In genomic region chr16:73060216-73060615, GRCh38 we compare ENCODE assay signal across 15 cellular contexts. TPM values are rescaled to one million over a fixed set of nuclear protein-coding genes. Genes with fewer than 3 reads are reported as not detected.
DNase-seq lines count a peak whose midpoint lies in the region; ATAC-seq, FAIRE-seq and TF ChIP-seq lines count a peak whose summit lies in the region.
"Had no signal": no experiment of that assay in that cellular context is flagged by ENCODE, and none has a peak within 500 bp of the region (broad histone marks: within the 10 kb centered on the region; RNA-seq: fewer than 3 reads in every experiment).

No MANE protein-coding gene starts in this region.

- DNase-seq in HepG2 (ENCODE audit: low spot score) (no peak), right lobe of liver (no peak), endodermal cell (peak; percentile 42), aorta (no peak), left colon (no peak)
- DNase-seq: activated CD4-positive, alpha-beta T cell treated with anti-CD3 and anti-CD28 coated beads for 4 hours; GF-D8; NCI-H226 had no signal

- peaks cover 21% of the 10 kb centered on the region for H3K79me2 ChIP-seq in HepG2 (ENCODE audit: insufficient read depth, low read length)

- H4K20me1 ChIP-seq in HepG2 (ENCODE audit: insufficient read depth, low read length) = no peaks in the 10 kb centered on the region

- peaks cover 24% of the 10 kb centered on the region for H3K4me1 Mint-ChIP-seq in endodermal cell

- peak; percentile 12 for FAIRE-seq in HepG2 (lab: Jason Lieb, UNC)
- FAIRE-seq: K562 had no signal

- H3K4me3 ChIP-seq in HepG2 (replicated peaks in 1 of 3; ENCODE audit: insufficient read depth in 1 of 3, low read depth in 2 of 3, low read length in 3 of 3) (no peak overlapping the region), right lobe of liver (no peak overlapping the region), endodermal cell (ENCODE audit: low read length) (no peak overlapping the region), neuron (ENCODE audit: low read length) (peak overlapping the region; percentile 89), aorta (ENCODE audit: low read length in 2 of 2) (peak overlapping the region; percentile 77 to 100)
- H3K4me3 ChIP-seq: K562, SJSA1 had no signal

- ATAC-seq in HepG2 = no peak
- no peak for ATAC-seq in right lobe of liver
- ATAC-seq in aorta (ENCODE audit: low FRiP score) = no peak
- no peak for ATAC-seq in left colon
- no peak for ATAC-seq in GM21526 (IDR thresholded peaks at IDR 0.05; ENCODE audit: low FRiP score, unreplicated experiment)
- ATAC-seq in HG03139 (IDR thresholded peaks at IDR 0.05; ENCODE audit: unreplicated experiment) = no peak
- ATAC-seq: K562 had no signal

- WGBS in HepG2 (ENCODE audit: low lambda C conversion rate) = 46% methylated on average over 7 of the region's 7 CpGs
- WGBS in right lobe of liver (ENCODE audit: insufficient coverage, low coverage, low lambda C conversion rate, missing lambda C conversion rate) = 12% methylated on average over 7 of the region's 7 CpGs
- whole genome bisulfite sequencing in endodermal cell (ENCODE audit: insufficient coverage in 1 of 2, insufficient read length in 1 of 2), 2 experiments = 0 to 2% methylated on average over 4 to 6 of the region's 7 CpGs
- WGBS in aorta, 2 donors = 0 to 4% methylated on average over 7 of the region's 7 CpGs

- POLR2A ChIA-PET in HepG2 (lab: Yijun Ruan, JAX) = interaction anchor here (1.1 to 2.3 kb wide), 3 partner anchors 9 to 11 kb away, joined by 3 to 16 read pairs (median 5); no protein-coding TSS in a partner anchor

- no peak overlapping the region for H3K9ac ChIP-seq in HepG2 (ENCODE audit: insufficient read depth, low read depth, low read length)
- no peak overlapping the region for H3K9ac ChIP-seq in endodermal cell (ENCODE audit: extremely low read depth, low read length, poor library complexity, severe bottlenecking)

- TF ChIP-seq POLR2A in HepG2 (IDR thresholded peaks at IDR 0.05; ENCODE audit: insufficient read depth in 1 of 2, low read depth in 2 of 2, low read length in 2 of 2) = no peak
- TF ChIP-seq POLR2A in right lobe of liver (IDR thresholded peaks at IDR 0.05) = no peak

- intact Hi-C loops in HepG2 (cut with micrococcal nuclease; ENCODE audit: unreplicated experiment) (loop anchor here (5.0 kb wide), 1 partner anchor 102 kb away; no protein-coding TSS in a partner anchor), right lobe of liver (cut with DNase I) (no loop called here), aorta (cut with DNase I) (loop anchor here (5.0 kb wide), 2 partner anchors 112 to 273 kb away; no protein-coding TSS in a partner anchor), left colon (cut with DNase I, micrococcal nuclease) (no loop called here)

- no TSS peak for BruUV-seq in HepG2 (replicated peaks; lab: Mats Ljungman, UMichigan)

- no peak overlapping the region for H3K27ac Mint-ChIP-seq in endodermal cell
- H3K27ac Mint-ChIP-seq: B cell had no signal

- H3K27me3 Mint-ChIP-seq in endodermal cell (ENCODE audit: insufficient read depth) = peaks cover 66% of the 10 kb centered on the region

- in situ Hi-C loops in HepG2 (cut with HindIII; ENCODE audit: extremely low pct_ligation_motif_present, low pct_unique_long_range_greater_than_20kb) = loop anchor here (10.0 kb wide), 1 partner anchor 115 kb away; no protein-coding TSS in a partner anchor

- H3K9me3 Mint-ChIP-seq in endodermal cell = no peaks in the 10 kb centered on the region
- H3K9me3 Mint-ChIP-seq: dendritic cell treated with granulocyte-macrophage colony-stimulating factor and Interleukin-4, amounts not matched to agents 40 ng/mL and 50 ng/mL, for 4 days had no signal

- no peak for TF ChIP-seq EP300 in HepG2 (IDR thresholded peaks at IDR 0.05; ENCODE audit: low read depth in 2 of 2, low read length in 2 of 2)
- TF ChIP-seq EP300 in HepG2 (CRISPR knock-in tag; IDR thresholded peaks at IDR 0.05; ENCODE audit: borderline replicate concordance) = no peak

- H3K27me3 ChIP-seq in HepG2 (ENCODE audit: control insufficient read depth in 1 of 2, insufficient read depth in 2 of 2, low read length in 2 of 2) (peaks cover 0 to 6% of the 10 kb centered on the region in 2 experiments; a peak in 1 of 5 replicates), right lobe of liver (peaks cover 0 to 19% of the 10 kb centered on the region in 2 donors), endodermal cell (ENCODE audit: control insufficient read depth, insufficient read depth, low read length, poor library complexity, severe bottlenecking) (peaks cover 88% of the 10 kb centered on the region), neuron (ENCODE audit: insufficient read depth, low read length) (peaks cover 11% of the 10 kb centered on the region), aorta (ENCODE audit: control insufficient read depth in 1 of 2, insufficient read depth in 2 of 2, low read length in 1 of 2) (no peaks in the 10 kb centered on the region)
- H3K27me3 ChIP-seq: SJSA1 had no signal

- H3K36me3 Mint-ChIP-seq in endodermal cell (ENCODE audit: low read depth) = no peaks in the 10 kb centered on the region

- H3K9me3 ChIP-seq in HepG2 (ENCODE audit: low read length) = no peaks in the 10 kb centered on the region
- no peaks in the 10 kb centered on the region for H3K9me3 ChIP-seq in right lobe of liver
- no peaks in the 10 kb centered on the region for H3K9me3 ChIP-seq in endodermal cell (ENCODE audit: control insufficient read depth, low read length)
- no peaks in the 10 kb centered on the region for H3K9me3 ChIP-seq in neuron (ENCODE audit: low read length)
- no peaks in the 10 kb centered on the region for H3K9me3 ChIP-seq in aorta (ENCODE audit: control insufficient read depth, low read length)
- H3K9me3 ChIP-seq: SJSA1 had no signal

- H3K4me1 ChIP-seq in HepG2 (ENCODE audit: insufficient read depth, low read length) (peaks cover 45% of the 10 kb centered on the region), right lobe of liver (peaks cover 0 to 39% (median 21%) of the 10 kb centered on the region in 4 donors), endodermal cell (ENCODE audit: control insufficient read depth, insufficient read depth, low read length) (peaks cover 6% of the 10 kb centered on the region), neuron (ENCODE audit: insufficient read depth, low read length) (peaks cover 75% of the 10 kb centered on the region), aorta (ENCODE audit: control insufficient read depth in 1 of 2, insufficient read depth in 2 of 2, low read length in 2 of 2) (no peaks in the 10 kb centered on the region)

- H3K4me3 Mint-ChIP-seq in endodermal cell = no peak overlapping the region

- CTCF ChIA-PET in HepG2 (lab: Yijun Ruan, JAX; ENCODE audit: low intra/inter-chr PET ratio, low total read pairs) = no interaction called here

- H2AFZ ChIP-seq in HepG2 (ENCODE audit: low read length) (no peak overlapping the region), neuron (ENCODE audit: low read depth, low read length) (no peak overlapping the region)

- H3K27ac ChIP-seq in HepG2 (ENCODE audit: extremely low read length, insufficient read depth, low read length) (no peak overlapping the region), right lobe of liver (peak overlapping the region in 1 of 3 donors; percentile 27), endodermal cell (ENCODE audit: low read depth, low read length) (no peak overlapping the region), aorta (ENCODE audit: low read depth in 1 of 2, low read length in 2 of 2) (peak overlapping the region; percentile 96 to 100)
- H3K27ac ChIP-seq: SJSA1 had no signal

- no peak for TF ChIP-seq RAD21 in HepG2 (CRISPR knock-in tag; IDR thresholded peaks at IDR 0.05)

- H3K4me2 ChIP-seq in HepG2 (ENCODE audit: low read depth, low read length) = peak overlapping the region; percentile 33; the same call in 1 of the 2 replicates

- no peak for TF ChIP-seq CTCF in HepG2 (CRISPR knock-in tag; IDR thresholded peaks at IDR 0.05)
- no peak for TF ChIP-seq CTCF in right lobe of liver (IDR thresholded peaks at IDR 0.05)
- TF ChIP-seq CTCF in endodermal cell (conservative IDR thresholded peaks at IDR 0.05) = no peak

- H3K36me3 ChIP-seq in HepG2 (replicated peaks in 1 of 2; ENCODE audit: control insufficient read depth in 1 of 2, insufficient read depth in 2 of 2, low read length in 2 of 2) = no peaks in the 10 kb centered on the region
- no peaks in the 10 kb centered on the region for H3K36me3 ChIP-seq in right lobe of liver
- H3K36me3 ChIP-seq in endodermal cell (ENCODE audit: control insufficient read depth, insufficient read depth, low read length) = no peaks in the 10 kb centered on the region
- no peaks in the 10 kb centered on the region for H3K36me3 ChIP-seq in neuron (ENCODE audit: insufficient read depth, low read length)
- H3K36me3 ChIP-seq in aorta (ENCODE audit: control insufficient read depth in 1 of 2, insufficient read depth in 2 of 2, low read length in 1 of 2) = no peaks in the 10 kb centered on the region
- H3K36me3 ChIP-seq: SJSA1 had no signal

RNA-seq across cellular contexts. Expression of gene ZFHX3, which starts 12.3 kb away (rescaled TPM):
- total RNA-seq in HepG2 (2016; rRNA removed; fragmentation: Illumina TruSeq; extraction: Trizol) = 6.0 and 12.3 TPM in 2 replicates
- 1.8 and 1.9 TPM in 2 replicates for total RNA-seq in HepG2 (2016; cell fraction: cytosol; rRNA removed; fragmentation: Illumina TruSeq; extraction: Trizol; ENCODE audit: low read depth)
- total RNA-seq in HepG2 (2016; cell fraction: insoluble cytoplasmic fraction; rRNA removed; fragmentation: Illumina TruSeq; extraction: Trizol) = 5.6 and 10.6 TPM in 2 replicates
- 5.0 and 5.6 TPM in 2 replicates for total RNA-seq in HepG2 (2016; cell fraction: membrane; rRNA removed; fragmentation: Illumina TruSeq; extraction: Trizol)
- 15.3 and 19.7 TPM in 2 replicates for total RNA-seq in HepG2 (2016; cell fraction: nucleus; rRNA removed; fragmentation: Illumina TruSeq; extraction: Trizol)
- polyA plus RNA-seq in HepG2 (2011; rRNA removed) = 5.0 and 5.3 TPM in 2 replicates
- polyA plus RNA-seq in HepG2 (2011; cell fraction: cytosol; rRNA removed) = 3.5 and 4.2 TPM in 2 replicates
- 10.2 and 11.2 TPM in 2 replicates for polyA plus RNA-seq in HepG2 (2011; cell fraction: nucleus; rRNA removed)
- 12.6 and 14.4 TPM in 2 replicates for polyA plus RNA-seq in HepG2 (2012)
- polyA plus RNA-seq in HepG2 (2016; cell fraction: cytosol; fragmentation: Illumina TruSeq; extraction: Trizol; ENCODE audit: low read depth) = 0.31 and 0.36 TPM in 2 replicates
- 8.6 and 11.4 TPM in 2 replicates for polyA plus RNA-seq in HepG2 (2016; cell fraction: insoluble cytoplasmic fraction; fragmentation: Illumina TruSeq; extraction: Trizol; ENCODE audit: low read depth)
- 1.0 and 1.4 TPM in 2 replicates for polyA plus RNA-seq in HepG2 (2016; cell fraction: membrane; fragmentation: Illumina TruSeq; extraction: Trizol; ENCODE audit: low read depth)
- polyA plus RNA-seq in HepG2 (2016; cell fraction: nucleus; fragmentation: Illumina TruSeq; extraction: Trizol; ENCODE audit: insufficient read depth, low read depth) = 16.2 and 17.6 TPM in 2 replicates
- polyA minus RNA-seq in HepG2 (2011; rRNA and poly(A)+ RNA removed; ENCODE audit: low replicate concordance) = 12.7 and 18.2 TPM in 2 replicates
- polyA minus RNA-seq in HepG2 (2011; cell fraction: cytosol; rRNA and poly(A)+ RNA removed) = 16.9 and 20.7 TPM in 2 replicates
- polyA minus RNA-seq in HepG2 (2011; cell fraction: nucleus; rRNA and poly(A)+ RNA removed) = 23.9 and 27.2 TPM in 2 replicates
- 1 to 10 TPM; 7.1 to 9.4 (median 7.7) TPM for total RNA-seq in right lobe of liver
- total RNA-seq in endodermal cell = 1 to 10 TPM in 1 of 2 donors, under 1 TPM in 1; 0.79 to 2.2 TPM
- 9.3 TPM for polyA plus RNA-seq in endodermal cell (2013, experiment 1 of 2)
- polyA plus RNA-seq in endodermal cell (2013, experiment 2 of 2) = 10.4 TPM
- 10 to 100 TPM; 67.4 to 96.9 TPM for total RNA-seq in aorta
- polyA plus RNA-seq in aorta = 1 to 10 TPM; 4.3 to 8.0 TPM
- total RNA-seq in left colon = 10 to 100 TPM; 12.5 to 18.0 TPM

Comparison
In these comparisons a context has a peak if more than half of its experiments do, and no peak if none do; other contexts are left out.
1. intact Hi-C loops: an anchor here in HepG2 (5.0 kb wide) and aorta (5.0 kb wide); none called in right lobe of liver and left colon.
2. H3K27ac ChIP-seq: peak in aorta (2 of 2); none in HepG2 (single experiment) and endodermal cell (single experiment).
3. H3K4me3 ChIP-seq: peak in neuron (single experiment) and aorta (2 of 2); none in HepG2 (0 of 3), right lobe of liver (0 of 3) and endodermal cell (single experiment).